Comparison of ENCODE assay signal across 10 cellular contexts in the genomic region with DNA sequence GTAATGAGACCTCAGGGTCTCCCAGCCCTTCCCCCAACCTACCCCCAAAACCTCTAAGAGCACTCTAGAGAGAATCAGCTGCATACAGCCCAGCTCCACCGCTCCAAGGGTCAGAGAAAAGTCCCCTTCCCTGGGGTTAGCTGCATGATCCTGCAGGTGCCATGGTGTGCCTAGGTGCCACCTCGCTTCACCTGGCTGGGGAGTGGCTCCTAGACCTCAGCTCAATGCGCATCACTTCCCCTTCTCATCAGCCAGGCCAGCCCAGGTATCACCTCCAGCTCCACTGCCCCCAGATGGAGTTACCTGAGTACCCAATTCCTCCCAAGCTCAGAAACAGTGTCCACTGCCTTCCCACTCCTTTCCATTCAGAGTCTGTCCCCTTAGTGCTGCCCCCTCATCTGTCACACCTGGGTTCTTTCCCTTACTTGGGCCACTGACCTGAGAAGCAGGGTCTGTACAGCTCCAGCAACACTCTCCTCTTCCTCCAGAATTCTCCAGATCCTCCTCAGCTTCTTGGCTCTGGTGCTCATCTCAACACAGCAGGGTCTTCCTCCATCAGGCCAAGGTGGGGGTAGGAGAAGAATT. TPM values are rescaled to one million over a fixed set of nuclear protein-coding genes. Genes with fewer than 3 reads are reported as not detected.
DNase-seq lines count a peak whose midpoint lies in the region; ATAC-seq and TF ChIP-seq lines count a peak whose summit lies in the region.
"Had no signal": no experiment of that assay in that cellular context is flagged by ENCODE, and none has a peak within 500 bp of the region (broad histone marks: within the 10 kb centered on the region; RNA-seq: fewer than 3 reads in every experiment).

No MANE protein-coding gene starts in this region.

- no peaks in the 10 kb centered on the region for H3K9me3 ChIP-seq in thoracic aorta

- no peak overlapping the region for H3K4me3 Mint-ChIP-seq in activated naive CD4-positive, alpha-beta T cell treated with anti-CD3 and anti-CD28 coated beads, Interleukin-2, amount 10 ng/mL, durations not matched to agents 7 days and 5 days
- H3K4me3 Mint-ChIP-seq in activated T-helper 2 cell treated with anti-CD3 and anti-CD28 coated beads, Interferon-gamma antibody, Interleukin-2, Interleukin-4, amounts not matched to agents 10 μg/mL and 5 μg/mL and 100 μg/mL, durations not matched to agents 14 hours and 24 hours and 36 hours (ENCODE audit: low read depth) = no peak overlapping the region
- peak overlapping the region; percentile 93 for H3K4me3 Mint-ChIP-seq in memory B cell

- H3K9me3 Mint-ChIP-seq in activated naive CD4-positive, alpha-beta T cell treated with anti-CD3 and anti-CD28 coated beads, Interleukin-2, amount 10 ng/mL, durations not matched to agents 7 days and 5 days = no peaks in the 10 kb centered on the region
- no peaks in the 10 kb centered on the region for H3K9me3 Mint-ChIP-seq in activated T-helper 2 cell treated with anti-CD3 and anti-CD28 coated beads, Interferon-gamma antibody, Interleukin-2, Interleukin-4, amounts not matched to agents 10 μg/mL and 5 μg/mL and 100 μg/mL, durations not matched to agents 14 hours and 24 hours and 36 hours
- H3K9me3 Mint-ChIP-seq in memory B cell = no peaks in the 10 kb centered on the region

- CTCF ChIA-PET in activated naive CD4-positive, alpha-beta T cell treated with anti-CD3 and anti-CD28 coated beads, Interleukin-2, amount 10 ng/mL, durations not matched to agents 7 days and 5 days (lab: Charles Lee) = interaction anchor here (0.7 to 3.6 kb wide), 19 partner anchors 10 to 374 kb away, joined by 3 to 102 read pairs (median 4); a partner anchor contains a TSS

- no peak for ATAC-seq in memory B cell (ENCODE audit: low read depth)
- no peak for ATAC-seq in thoracic aorta (ENCODE audit: insufficient number of reproducible peaks, low FRiP score, low read depth)
- no peak for ATAC-seq in GM21619 (IDR thresholded peaks at IDR 0.05; ENCODE audit: unreplicated experiment)

- H3K27me3 ChIP-seq in thoracic aorta (replicated peaks; ENCODE audit: insufficient read depth) = no peaks in the 10 kb centered on the region

- no peaks in the 10 kb centered on the region for H3K36me3 ChIP-seq in thoracic aorta

- peaks cover 35% of the 10 kb centered on the region for H3K4me1 Mint-ChIP-seq in activated naive CD4-positive, alpha-beta T cell treated with anti-CD3 and anti-CD28 coated beads, Interleukin-2, amount 10 ng/mL, durations not matched to agents 7 days and 5 days
- H3K4me1 Mint-ChIP-seq in activated T-helper 2 cell treated with anti-CD3 and anti-CD28 coated beads, Interferon-gamma antibody, Interleukin-2, Interleukin-4, amounts not matched to agents 10 μg/mL and 5 μg/mL and 100 μg/mL, durations not matched to agents 14 hours and 24 hours and 36 hours (ENCODE audit: low read depth) = peaks cover 28% of the 10 kb centered on the region
- peaks cover 28% of the 10 kb centered on the region for H3K4me1 Mint-ChIP-seq in memory B cell

- H3K4me3 ChIP-seq in thoracic aorta = no peak overlapping the region

- H3K36me3 Mint-ChIP-seq in activated naive CD4-positive, alpha-beta T cell treated with anti-CD3 and anti-CD28 coated beads, Interleukin-2, amount 10 ng/mL, durations not matched to agents 7 days and 5 days = no peaks in the 10 kb centered on the region
- no peaks in the 10 kb centered on the region for H3K36me3 Mint-ChIP-seq in activated T-helper 2 cell treated with anti-CD3 and anti-CD28 coated beads, Interferon-gamma antibody, Interleukin-2, Interleukin-4, amounts not matched to agents 10 μg/mL and 5 μg/mL and 100 μg/mL, durations not matched to agents 14 hours and 24 hours and 36 hours (ENCODE audit: low read depth)
- H3K36me3 Mint-ChIP-seq in memory B cell = no peaks in the 10 kb centered on the region

- intact Hi-C loops in activated T-helper 2 cell treated with anti-CD3 and anti-CD28 coated beads, Interferon-gamma antibody, Interleukin-2, Interleukin-4, amounts not matched to agents 10 μg/mL and 5 μg/mL and 100 μg/mL, durations not matched to agents 14 hours and 24 hours and 36 hours (cut with micrococcal nuclease) = loop anchor here (1.0 kb wide), 1 partner anchor 70 kb away; no protein-coding TSS in a partner anchor

- H3K27ac ChIP-seq in thoracic aorta = peak overlapping the region; percentile 76 to 85
- H3K27ac ChIP-seq: C4-2B had no signal

- no peak for TF ChIP-seq CTCF in thoracic aorta (IDR thresholded peaks at IDR 0.05)

- DNase-seq in activated naive CD4-positive, alpha-beta T cell treated with anti-CD3 and anti-CD28 coated beads, Interleukin-2, amount 10 ng/mL, durations not matched to agents 7 days and 5 days = no peak
- no peak for DNase-seq in activated naive CD4-positive, alpha-beta T cell treated with Interleukin-2 at 50 U/mL for 16 hours
- DNase-seq in activated T-helper 2 cell treated with anti-CD3 and anti-CD28 coated beads, Interferon-gamma antibody, Interleukin-2, Interleukin-4, amounts not matched to agents 10 μg/mL and 5 μg/mL and 100 μg/mL, durations not matched to agents 14 hours and 24 hours and 36 hours (ENCODE audit: low spot score) = no peak
- no peak for DNase-seq in memory B cell (ENCODE audit: low spot score in 2 of 2)
- no peak for DNase-seq in thoracic aorta (ENCODE audit: low spot score)
- DNase-seq in CD1c-positive myeloid dendritic cell (ENCODE audit: extremely low spot score) = no peak
- DNase-seq in NCI-H1694 (lab: John Stamatoyannopoulos, UW) = no peak
- DNase-seq: NCI-H526 treated with DMSO at 0.1 percent for 48 hours had no signal

- H3K4me1 ChIP-seq in thoracic aorta (ENCODE audit: control insufficient read depth in 1 of 2, low read depth in 2 of 2) = peaks cover 21 to 45% of the 10 kb centered on the region in 2 donors

- H3K27me3 Mint-ChIP-seq in activated naive CD4-positive, alpha-beta T cell treated with anti-CD3 and anti-CD28 coated beads, Interleukin-2, amount 10 ng/mL, durations not matched to agents 7 days and 5 days = no peaks in the 10 kb centered on the region
- no peaks in the 10 kb centered on the region for H3K27me3 Mint-ChIP-seq in activated T-helper 2 cell treated with anti-CD3 and anti-CD28 coated beads, Interferon-gamma antibody, Interleukin-2, Interleukin-4, amounts not matched to agents 10 μg/mL and 5 μg/mL and 100 μg/mL, durations not matched to agents 14 hours and 24 hours and 36 hours (ENCODE audit: low read depth)
- no peaks in the 10 kb centered on the region for H3K27me3 Mint-ChIP-seq in memory B cell

- H3K27ac Mint-ChIP-seq in activated naive CD4-positive, alpha-beta T cell treated with anti-CD3 and anti-CD28 coated beads, Interleukin-2, amount 10 ng/mL, durations not matched to agents 7 days and 5 days = peak overlapping the region; percentile 98
- peak overlapping the region; percentile 100 for H3K27ac Mint-ChIP-seq in activated T-helper 2 cell treated with anti-CD3 and anti-CD28 coated beads, Interferon-gamma antibody, Interleukin-2, Interleukin-4, amounts not matched to agents 10 μg/mL and 5 μg/mL and 100 μg/mL, durations not matched to agents 14 hours and 24 hours and 36 hours
- peak overlapping the region; percentile 99 for H3K27ac Mint-ChIP-seq in memory B cell

RNA-seq across cellular contexts. Expression of a gene that starts 1.3 kb away (rescaled TPM):
- total RNA-seq in activated T-helper 2 cell treated with anti-CD3 and anti-CD28 coated beads, Interferon-gamma antibody, Interleukin-2, Interleukin-4, amounts not matched to agents 10 μg/mL and 5 μg/mL and 100 μg/mL, durations not matched to agents 14 hours and 24 hours and 36 hours = 10.7 and 16.0 TPM in 2 replicates
- 10 to 100 TPM; 24.3 to 57.3 TPM for total RNA-seq in thoracic aorta

RNA-seq across cellular contexts. Expression of a gene that starts 21.7 kb away (rescaled TPM):
- 86.8 and 87.1 TPM in 2 replicates for total RNA-seq in activated T-helper 2 cell treated with anti-CD3 and anti-CD28 coated beads, Interferon-gamma antibody, Interleukin-2, Interleukin-4, amounts not matched to agents 10 μg/mL and 5 μg/mL and 100 μg/mL, durations not matched to agents 14 hours and 24 hours and 36 hours
- total RNA-seq in thoracic aorta = 10 to 100 TPM; 36.0 to 65.5 TPM

RNA-seq across cellular contexts. Expression of a gene that starts 40.3 kb away (rescaled TPM):
- total RNA-seq in activated T-helper 2 cell treated with anti-CD3 and anti-CD28 coated beads, Interferon-gamma antibody, Interleukin-2, Interleukin-4, amounts not matched to agents 10 μg/mL and 5 μg/mL and 100 μg/mL, durations not matched to agents 14 hours and 24 hours and 36 hours = 95.2 and 96.2 TPM in 2 replicates
- 100 to 1,000 TPM in 1 of 2 donors, 10 to 100 TPM in 1; 76.5 to 103 TPM for total RNA-seq in thoracic aorta
